ENCODE assay signal across 3 cellular contexts in genomic region chr12:126837697-126838096, GRCh38.
"Had no signal": no experiment of that assay in that cellular context is flagged by ENCODE, and none has a peak within 500 bp of the region (broad histone marks: within the 10 kb centered on the region; RNA-seq: fewer than 3 reads in every experiment).

No MANE protein-coding gene starts in this region.

- H3K4me3 ChIP-seq: GM12878 had no signal

- ATAC-seq: GM12878 had no signal

- DNase-seq: GDM1, GF-D8 had no signal
